In genomic region chr17:386145-386876, GRCh38 we compare ENCODE assay signal across 8 cellular contexts. TPM values are rescaled to one million over a fixed set of nuclear protein-coding genes. Genes with fewer than 3 reads are reported as not detected.
A peak's percentile ranks its signal among the peaks of the same experiment; 100 is the strongest.
DNase-seq lines count a peak whose midpoint lies in the region; ATAC-seq and TF ChIP-seq lines count a peak whose summit lies in the region.

No MANE protein-coding gene starts in this region.

- H4K20me1 ChIP-seq in DND-41 (ENCODE audit: insufficient read depth, low read length) = peaks cover 10% of the 10 kb centered on the region; the same call in 1 of the 2 replicates

- TF ChIP-seq CTCF in DND-41 (IDR thresholded peaks at IDR 0.05; ENCODE audit: borderline replicate concordance, extremely low read depth, low read length, poor library complexity, severe bottlenecking) (peak; percentile 43), heart left ventricle (IDR thresholded peaks at IDR 0.05) (peak; percentile 47 to 91 (median 76)), retinal pigment epithelial cell (conservative IDR thresholded peaks at IDR 0.05; ENCODE audit: low read depth, low read length) (peak; percentile 51)

- CTCF ChIA-PET in activated naive CD4-positive, alpha-beta T cell treated with anti-CD3 and anti-CD28 coated beads, Interleukin-2, amount 10 ng/mL, durations not matched to agents 7 days and 5 days (lab: Charles Lee) = interaction anchor here (0.8 to 1.9 kb wide), 5 partner anchors 153 to 313 kb away, joined by 3 to 5 read pairs (median 3); no protein-coding TSS in a partner anchor

- peak overlapping the region; percentile 67 for H3K4me2 ChIP-seq in DND-41 (ENCODE audit: insufficient read depth, low read length)

- no peaks in the 10 kb centered on the region for H3K79me2 ChIP-seq in DND-41 (ENCODE audit: insufficient read depth, low read length)

- H3K9me3 ChIP-seq in DND-41 (ENCODE audit: insufficient read depth, low read length, severe bottlenecking) = no peaks in the 10 kb centered on the region
- H3K9me3 ChIP-seq in heart left ventricle = no peaks in the 10 kb centered on the region

- H3K27me3 Mint-ChIP-seq in activated naive CD4-positive, alpha-beta T cell treated with anti-CD3 and anti-CD28 coated beads, Interleukin-2, amount 10 ng/mL, durations not matched to agents 7 days and 5 days = peaks cover 66% of the 10 kb centered on the region

- peaks cover 4% of the 10 kb centered on the region for H3K9me3 Mint-ChIP-seq in activated naive CD4-positive, alpha-beta T cell treated with anti-CD3 and anti-CD28 coated beads, Interleukin-2, amount 10 ng/mL, durations not matched to agents 7 days and 5 days

- peaks cover 10% of the 10 kb centered on the region for H3K4me1 ChIP-seq in DND-41 (ENCODE audit: insufficient read depth, low read length)
- peaks cover 0 to 28% (median 19%) of the 10 kb centered on the region in 12 donors for H3K4me1 ChIP-seq in heart left ventricle

- no peak for TF ChIP-seq POLR2A in heart left ventricle (IDR thresholded peaks at IDR 0.05)

- ATAC-seq in DND-41 (ENCODE audit: insufficient read depth, low read depth) (peak; percentile 74), HG02610 (IDR thresholded peaks at IDR 0.05; ENCODE audit: unreplicated experiment) (peak; percentile 43), heart left ventricle (peak in 3 of 4 donors; percentile 70 to 82 (median 79)), HG03159 (IDR thresholded peaks at IDR 0.05; ENCODE audit: unreplicated experiment) (no peak)

- peaks cover 3% of the 10 kb centered on the region for H3K36me3 Mint-ChIP-seq in activated naive CD4-positive, alpha-beta T cell treated with anti-CD3 and anti-CD28 coated beads, Interleukin-2, amount 10 ng/mL, durations not matched to agents 7 days and 5 days

- peak overlapping the region in 1 of 2 experiments; percentile 49; a peak in 2 of 4 replicates for H3K4me3 ChIP-seq in DND-41 (ENCODE audit: low read depth in 1 of 2, low read length in 2 of 2)
- peak overlapping the region in 10 of 12 donors; percentile 32 to 70 (median 60) for H3K4me3 ChIP-seq in heart left ventricle
- no peak overlapping the region for H3K4me3 ChIP-seq in retinal pigment epithelial cell (ENCODE audit: low read length)

- no peak overlapping the region; the same call in 1 of the 2 replicates for H2AFZ ChIP-seq in DND-41 (ENCODE audit: low read depth, low read length)

- peak overlapping the region; percentile 43; the same call in 1 of the 2 replicates for H3K9ac ChIP-seq in DND-41 (ENCODE audit: low read depth, low read length)

- peak overlapping the region; percentile 80 for H3K4me3 Mint-ChIP-seq in activated naive CD4-positive, alpha-beta T cell treated with anti-CD3 and anti-CD28 coated beads, Interleukin-2, amount 10 ng/mL, durations not matched to agents 7 days and 5 days

- no peaks in the 10 kb centered on the region for H3K36me3 ChIP-seq in DND-41 (ENCODE audit: insufficient read depth, low read length)
- no peaks in the 10 kb centered on the region for H3K36me3 ChIP-seq in heart left ventricle

- H3K27ac ChIP-seq in DND-41 (ENCODE audit: low read length) = no peak overlapping the region
- H3K27ac ChIP-seq in heart left ventricle = peak overlapping the region in 10 of 12 donors; percentile 79 to 94 (median 90)

- peaks cover 16% of the 10 kb centered on the region for H3K4me1 Mint-ChIP-seq in activated naive CD4-positive, alpha-beta T cell treated with anti-CD3 and anti-CD28 coated beads, Interleukin-2, amount 10 ng/mL, durations not matched to agents 7 days and 5 days

- DNase-seq in DND-41 (peak; percentile 63), SHP77 treated with DMSO at 0.1 percent for 48 hours (lab: John Stamatoyannopoulos, UW) (peak; percentile 18), heart left ventricle (peak; percentile 78 to 93 (median 83)), retinal pigment epithelial cell (ENCODE audit: low read depth) (no peak), DMS114 treated with DMSO at 0.1 percent for 48 hours (lab: John Stamatoyannopoulos, UW; ENCODE audit: unreplicated experiment) (no peak)
- DNase-seq in activated naive CD4-positive, alpha-beta T cell treated with anti-CD3 and anti-CD28 coated beads, Interleukin-2, amount 10 ng/mL, durations not matched to agents 7 days and 5 days = peak; percentile 80

- 9 to 21% (median 13%) methylated on average over 19 to 56 of the region's 56 CpGs for WGBS in heart left ventricle, 4 donors

- no peak overlapping the region for H3K27ac Mint-ChIP-seq in activated naive CD4-positive, alpha-beta T cell treated with anti-CD3 and anti-CD28 coated beads, Interleukin-2, amount 10 ng/mL, durations not matched to agents 7 days and 5 days

- peaks cover 17% of the 10 kb centered on the region for H3K27me3 ChIP-seq in DND-41 (ENCODE audit: insufficient read depth, low read length, poor library complexity)
- peaks cover 0 to 16% (median 0%) of the 10 kb centered on the region in 9 donors for H3K27me3 ChIP-seq in heart left ventricle

- intact Hi-C loops in heart left ventricle (cut with DNase I) = loop anchor here in 9 of 10 donors (2.0 to 10.0 kb wide), 10 partner anchors 34 to 244 kb away; partner anchors contain the start of genes DOC2B (in 1 of the 9) and RPH3AL (in 1 of the 9)

RNA-seq across cellular contexts. Expression of gene RPH3AL, which starts 33.7 kb away (rescaled TPM):
- 1 to 10 TPM; 2.8 to 9.4 (median 6.7) TPM for total RNA-seq in heart left ventricle
- polyA plus RNA-seq in heart left ventricle = 1 to 10 TPM; 4.3 to 6.3 TPM

RNA-seq across cellular contexts. Expression of gene RFLNB, which starts 59.4 kb away (rescaled TPM):
- total RNA-seq in heart left ventricle = 10 to 100 TPM in 7 of 9 donors, 1 to 10 TPM in 2; 9.1 to 25.4 (median 11.6) TPM
- polyA plus RNA-seq in heart left ventricle = 10 to 100 TPM; 10.9 to 15.7 TPM

Comparison
In these comparisons a context has a peak if more than half of its experiments do, and no peak if none do; other contexts are left out.
1. DNase-seq: peak in DND-41 (single experiment), SHP77 treated with DMSO at 0.1 percent for 48 hours (single experiment), activated naive CD4-positive, alpha-beta T cell treated with anti-CD3 and anti-CD28 coated beads, Interleukin-2, amount 10 ng/mL, durations not matched to agents 7 days and 5 days (single experiment) and heart left ventricle (5 of 5); none in retinal pigment epithelial cell (single experiment) and DMS114 treated with DMSO at 0.1 percent for 48 hours (single experiment).
2. Peak in every context shown above with its lines, with median percentiles within 50 percentile points of each other: CTCF ChIP-seq.